In genomic region chr11:69198891-69199582, GRCh38 we compare ENCODE assay signal across 1 cellular context.
TF ChIP-seq lines count a peak whose summit lies in the region.

No MANE protein-coding gene starts in this region.

TF ChIP-seq in GM12878, 131 proteins besides CTCF, POLR2A, EP300 and RAD21 (continued from another document):
- TF ChIP-seq MAX (IDR thresholded peaks at IDR 0.05; ENCODE audit: low read depth, low read length) = no peak
